19 cellular contexts compared by ENCODE assay signal in genomic region chr20:51579137-51579536, GRCh38. TPM values are rescaled to one million over a fixed set of nuclear protein-coding genes. Genes with fewer than 3 reads are reported as not detected.
A peak's percentile ranks its signal among the peaks of the same experiment; 100 is the strongest.
DNase-seq lines count a peak whose midpoint lies in the region; ATAC-seq and TF ChIP-seq lines count a peak whose summit lies in the region.
"Had no signal": no experiment of that assay in that cellular context is flagged by ENCODE, and none has a peak within 500 bp of the region (broad histone marks: within the 10 kb centered on the region; RNA-seq: fewer than 3 reads in every experiment).

No MANE protein-coding gene starts in this region.

- DNase-seq in ELF-1 (ENCODE audit: low read depth, low spot score) (peak; percentile 55), RWPE2 (ENCODE audit: low spot score) (no peak), fibroblast of gingiva (ENCODE audit: low read depth) (peak; percentile 33), osteocyte (ENCODE audit: extremely low spot score, unreplicated experiment) (no peak), erythroblast (lab: John Stamatoyannopoulos, UW) (no peak), posterior cingulate gyrus (no peak), G401 (ENCODE audit: low spot score) (no peak)
- no peak for DNase-seq in activated T-cell treated with anti-CD3 and anti-CD28 coated beads, Interleukin-2, amount 50 U/mL, for 4 hours
- DNase-seq: activated CD8-positive, alpha-beta T cell treated with anti-CD3 and anti-CD28 coated beads, Interleukin-2, amount 10 ng/mL, durations not matched to agents 7 days and 5 days; activated naive CD8-positive, alpha-beta T cell treated with anti-CD3 and anti-CD28 coated beads, Interleukin-2, amount 50 U/mL, for 24 hours; BE2C; left ventricle myocardium superior; NCI-H1694; NCI-H345; pancreas; spleen; T-cell had no signal

- TF ChIP-seq CTCF in RWPE2 (IDR thresholded peaks at IDR 0.05; ENCODE audit: poor library complexity, severe bottlenecking), result no peak
- TF ChIP-seq CTCF in osteocyte (IDR thresholded peaks at IDR 0.05), result no peak

- H3K4me3 ChIP-seq in RWPE2 (ENCODE audit: severe bottlenecking), result no peak overlapping the region
- H3K4me3 ChIP-seq: pancreas, spleen had no signal

- H3K27me3 ChIP-seq in RWPE2 (ENCODE audit: insufficient read depth, poor library complexity, severe bottlenecking), result no peaks in the 10 kb centered on the region
- H3K27me3 ChIP-seq: BE2C, pancreas, spleen had no signal

- H3K36me3 ChIP-seq in RWPE2 (ENCODE audit: low read depth), result no peaks in the 10 kb centered on the region
- H3K36me3 ChIP-seq: BE2C, pancreas, spleen had no signal

- H3K27me3 Mint-ChIP-seq in osteocyte (ENCODE audit: unreplicated experiment), result no peaks in the 10 kb centered on the region
- H3K27me3 Mint-ChIP-seq in activated T-cell treated with anti-CD3 and anti-CD28 coated beads, Interleukin-2, amount 50 U/mL, for 4 hours (ENCODE audit: low read depth), result no peaks in the 10 kb centered on the region
- H3K27me3 Mint-ChIP-seq: activated naive CD8-positive, alpha-beta T cell treated with anti-CD3 and anti-CD28 coated beads, Interleukin-2, amount 50 U/mL, for 24 hours; T-cell had no signal

- no peak overlapping the region for H3K4me3 Mint-ChIP-seq in osteocyte (ENCODE audit: unreplicated experiment)
- no peak overlapping the region for H3K4me3 Mint-ChIP-seq in activated T-cell treated with anti-CD3 and anti-CD28 coated beads, Interleukin-2, amount 50 U/mL, for 4 hours
- H3K4me3 Mint-ChIP-seq: activated CD8-positive, alpha-beta T cell treated with anti-CD3 and anti-CD28 coated beads, Interleukin-2, amount 10 ng/mL, durations not matched to agents 7 days and 5 days; activated naive CD8-positive, alpha-beta T cell treated with anti-CD3 and anti-CD28 coated beads, Interleukin-2, amount 50 U/mL, for 24 hours; T-cell had no signal

- H3K9me3 Mint-ChIP-seq in osteocyte (ENCODE audit: unreplicated experiment), result peaks cover 6% of the 10 kb centered on the region
- H3K9me3 Mint-ChIP-seq in activated T-cell treated with anti-CD3 and anti-CD28 coated beads, Interleukin-2, amount 50 U/mL, for 4 hours, result no peaks in the 10 kb centered on the region
- H3K9me3 Mint-ChIP-seq: T-cell had no signal

- H3K4me1 ChIP-seq in RWPE2 (ENCODE audit: insufficient read depth, poor library complexity, severe bottlenecking), result no peaks in the 10 kb centered on the region
- H3K4me1 ChIP-seq: BE2C, pancreas, spleen had no signal

- no peak overlapping the region for H3K27ac ChIP-seq in RWPE2 (ENCODE audit: poor library complexity, severe bottlenecking)
- H3K27ac ChIP-seq: pancreas, spleen had no signal

- peaks cover 11% of the 10 kb centered on the region for H3K4me1 Mint-ChIP-seq in osteocyte (ENCODE audit: unreplicated experiment)
- peaks cover 3% of the 10 kb centered on the region for H3K4me1 Mint-ChIP-seq in activated T-cell treated with anti-CD3 and anti-CD28 coated beads, Interleukin-2, amount 50 U/mL, for 4 hours (ENCODE audit: low read depth)
- H3K4me1 Mint-ChIP-seq: T-cell had no signal

- no peak for TF ChIP-seq POLR2A in erythroblast (IDR thresholded peaks at IDR 0.05; ENCODE audit: low read length)

- H3K36me3 Mint-ChIP-seq in osteocyte (ENCODE audit: unreplicated experiment), result no peaks in the 10 kb centered on the region
- no peaks in the 10 kb centered on the region for H3K36me3 Mint-ChIP-seq in activated T-cell treated with anti-CD3 and anti-CD28 coated beads, Interleukin-2, amount 50 U/mL, for 4 hours (ENCODE audit: insufficient read depth)
- H3K36me3 Mint-ChIP-seq: T-cell had no signal

- H3K9me3 ChIP-seq in RWPE2 (ENCODE audit: severe bottlenecking), result no peaks in the 10 kb centered on the region
- H3K9me3 ChIP-seq: BE2C, pancreas had no signal

- peak overlapping the region; percentile 28 for H3K27ac Mint-ChIP-seq in osteocyte (ENCODE audit: unreplicated experiment)
- H3K27ac Mint-ChIP-seq: activated CD8-positive, alpha-beta T cell treated with anti-CD3 and anti-CD28 coated beads, Interleukin-2, amount 10 ng/mL, durations not matched to agents 7 days and 5 days; activated naive CD8-positive, alpha-beta T cell treated with anti-CD3 and anti-CD28 coated beads, Interleukin-2, amount 50 U/mL, for 24 hours; T-cell had no signal

- intact Hi-C loops in posterior cingulate gyrus (cut with DNase I), result no loop called here

- in situ Hi-C loops in G401 (cut with HindIII; ENCODE audit: low sequenced_read_pairs), result loop anchor here (25.0 kb wide), 1 partner anchor 192 kb away; no protein-coding TSS in a partner anchor

- peak; percentile 55; the same call in 2 of the 3 replicates for ATAC-seq in RWPE2 (ENCODE audit: low read depth)
- no peak for ATAC-seq in activated T-cell treated with anti-CD3 and anti-CD28 coated beads, Interleukin-2, amount 50 U/mL, for 4 hours
- ATAC-seq: activated CD8-positive, alpha-beta T cell treated with anti-CD3 and anti-CD28 coated beads, Interleukin-2, amount 10 ng/mL, durations not matched to agents 7 days and 5 days; activated naive CD8-positive, alpha-beta T cell treated with anti-CD3 and anti-CD28 coated beads, Interleukin-2, amount 50 U/mL, for 24 hours; HCT116; left ventricle myocardium superior; Right ventricle myocardium inferior; T-cell had no signal

RNA-seq across cellular contexts. Expression of gene NFATC2, which starts 36.6 kb away (rescaled TPM):
- 0.34 and 0.89 TPM in 2 replicates for total RNA-seq in osteocyte
- total RNA-seq in activated T-cell treated with anti-CD3 and anti-CD28 coated beads, Interleukin-2, amount 50 U/mL, for 4 hours, result 10 to 100 TPM; 48.3 to 51.4 (median 48.9) TPM
- 0.12 and 0.95 TPM in 2 replicates for total RNA-seq in G401 (2014; rRNA removed; shearing (Covaris generic))

Comparison
In these comparisons a context has a peak if more than half of its experiments do, and no peak if none do; other contexts are left out.
1. DNase-seq: peak in ELF-1 (single experiment) and fibroblast of gingiva (single experiment); none in RWPE2 (single experiment), osteocyte (single experiment), activated T-cell treated with anti-CD3 and anti-CD28 coated beads, Interleukin-2, amount 50 U/mL, for 4 hours (single experiment), erythroblast (0 of 2), posterior cingulate gyrus (0 of 10) and G401 (single experiment).
2. RNA of gene NFATC2, which starts 36.6 kb away (total RNA-seq): 48.3 to 51.4 TPM in activated T-cell treated with anti-CD3 and anti-CD28 coated beads, Interleukin-2, amount 50 U/mL, for 4 hours; 0.12 to 0.95 TPM in G401 and 0.34 to 0.89 TPM in osteocyte; every median in the first group is over 10 times any median in the second.